7 cellular contexts compared by ENCODE assay signal in genomic region chr5:143355710-143356109, GRCh38. TPM values are rescaled to one million over a fixed set of nuclear protein-coding genes. Genes with fewer than 3 reads are reported as not detected.
DNase-seq lines count a peak whose midpoint lies in the region; ATAC-seq, FAIRE-seq and TF ChIP-seq lines count a peak whose summit lies in the region.

No MANE protein-coding gene starts in this region.

- H2BK12ac ChIP-seq in trophoblast cell (ENCODE audit: low read length) = no peak overlapping the region

- no peaks in the 10 kb centered on the region for H3K27me3 ChIP-seq in trophoblast cell (ENCODE audit: insufficient read depth, low read length)

- no peak overlapping the region for H2BK120ac ChIP-seq in trophoblast cell (ENCODE audit: insufficient read depth, low read length, poor library complexity)

- H3K9ac ChIP-seq in trophoblast cell (ENCODE audit: low read length) = no peak overlapping the region

- TF ChIP-seq POLR2A in GM12892 (IDR thresholded peaks at IDR 0.05; ENCODE audit: low read depth, low read length) = no peak

- H3K9me3 ChIP-seq in trophoblast cell (ENCODE audit: insufficient read depth, low read depth, low read length) = no peaks in the 10 kb centered on the region

- peak; percentile 50 for FAIRE-seq in GM12892 (lab: Jason Lieb, UNC)

- H3K79me2 ChIP-seq in trophoblast cell (ENCODE audit: control insufficient read depth, insufficient read depth, low read length, poor library complexity) = no peaks in the 10 kb centered on the region

- H3K4me3 ChIP-seq in trophoblast cell (ENCODE audit: low read depth, low read length) = no peak overlapping the region

- H3K4me2 ChIP-seq in trophoblast cell (ENCODE audit: low read length) = no peak overlapping the region

- no peak overlapping the region for H2AK5ac ChIP-seq in trophoblast cell (ENCODE audit: low read length)

- H4K8ac ChIP-seq in trophoblast cell (ENCODE audit: low read depth, low read length) = no peak overlapping the region

- no peak overlapping the region for H2AFZ ChIP-seq in trophoblast cell (ENCODE audit: insufficient read depth, low read length, poor library complexity)

- no peak for DNase-seq in GM12892 (ENCODE audit: insufficient read length)
- peak; percentile 82 for DNase-seq in NCI-H2029 treated with DMSO at 0.1 percent for 48 hours (lab: John Stamatoyannopoulos, UW)
- DNase-seq in activated CD4-positive, alpha-beta T cell treated with anti-CD3 and anti-CD28 coated beads, Interleukin-2, amount 50 U/mL, for 4 hours = peak; percentile 48 to 52
- DNase-seq in fibroblast of gingiva (ENCODE audit: low read depth) = peak; percentile 76
- DNase-seq in trophoblast cell = peak; percentile 65 to 66

- no peaks in the 10 kb centered on the region for H3K79me1 ChIP-seq in trophoblast cell (ENCODE audit: low read length)

- no peak overlapping the region for H3K27ac ChIP-seq in trophoblast cell (ENCODE audit: low read depth, low read length)

- H3K4ac ChIP-seq in trophoblast cell (ENCODE audit: low read depth, low read length) = no peak overlapping the region

- no peaks in the 10 kb centered on the region for H3K36me3 ChIP-seq in trophoblast cell (ENCODE audit: control insufficient read depth in 1 of 2, insufficient read depth in 2 of 2, low read length in 2 of 2)

- H3K4me1 ChIP-seq in trophoblast cell (ENCODE audit: control insufficient read depth in 1 of 2, insufficient read depth in 2 of 2, low read length in 2 of 2) = no peaks in the 10 kb centered on the region

- no peak overlapping the region for H3K18ac ChIP-seq in trophoblast cell (ENCODE audit: low read length)

- no peak overlapping the region for H2BK5ac ChIP-seq in trophoblast cell (ENCODE audit: low read depth, low read length, poor library complexity)

- no peak overlapping the region for H3K14ac ChIP-seq in trophoblast cell (ENCODE audit: low read length)

- no peak for ATAC-seq in HG03521 (IDR thresholded peaks at IDR 0.05; ENCODE audit: unreplicated experiment)
- ATAC-seq in GM18517 (IDR thresholded peaks at IDR 0.05; ENCODE audit: unreplicated experiment) = no peak

- H4K91ac ChIP-seq in trophoblast cell (ENCODE audit: low read depth, low read length) = no peak overlapping the region

- H3K23ac ChIP-seq in trophoblast cell (ENCODE audit: low read length) = no peak overlapping the region

- H4K12ac ChIP-seq in trophoblast cell (ENCODE audit: low read depth, low read length) = no peak overlapping the region

RNA-seq across cellular contexts. Expression of gene NR3C1, which starts 47.8 kb away (rescaled TPM):
- polyA plus RNA-seq in GM12892 (2012; ENCODE audit: missing spikeins) = 104 TPM
- polyA plus RNA-seq in trophoblast cell (2013) = 1.3 and 1.4 TPM in 2 replicates
